8 cellular contexts compared by ENCODE assay signal in the genomic region with DNA sequence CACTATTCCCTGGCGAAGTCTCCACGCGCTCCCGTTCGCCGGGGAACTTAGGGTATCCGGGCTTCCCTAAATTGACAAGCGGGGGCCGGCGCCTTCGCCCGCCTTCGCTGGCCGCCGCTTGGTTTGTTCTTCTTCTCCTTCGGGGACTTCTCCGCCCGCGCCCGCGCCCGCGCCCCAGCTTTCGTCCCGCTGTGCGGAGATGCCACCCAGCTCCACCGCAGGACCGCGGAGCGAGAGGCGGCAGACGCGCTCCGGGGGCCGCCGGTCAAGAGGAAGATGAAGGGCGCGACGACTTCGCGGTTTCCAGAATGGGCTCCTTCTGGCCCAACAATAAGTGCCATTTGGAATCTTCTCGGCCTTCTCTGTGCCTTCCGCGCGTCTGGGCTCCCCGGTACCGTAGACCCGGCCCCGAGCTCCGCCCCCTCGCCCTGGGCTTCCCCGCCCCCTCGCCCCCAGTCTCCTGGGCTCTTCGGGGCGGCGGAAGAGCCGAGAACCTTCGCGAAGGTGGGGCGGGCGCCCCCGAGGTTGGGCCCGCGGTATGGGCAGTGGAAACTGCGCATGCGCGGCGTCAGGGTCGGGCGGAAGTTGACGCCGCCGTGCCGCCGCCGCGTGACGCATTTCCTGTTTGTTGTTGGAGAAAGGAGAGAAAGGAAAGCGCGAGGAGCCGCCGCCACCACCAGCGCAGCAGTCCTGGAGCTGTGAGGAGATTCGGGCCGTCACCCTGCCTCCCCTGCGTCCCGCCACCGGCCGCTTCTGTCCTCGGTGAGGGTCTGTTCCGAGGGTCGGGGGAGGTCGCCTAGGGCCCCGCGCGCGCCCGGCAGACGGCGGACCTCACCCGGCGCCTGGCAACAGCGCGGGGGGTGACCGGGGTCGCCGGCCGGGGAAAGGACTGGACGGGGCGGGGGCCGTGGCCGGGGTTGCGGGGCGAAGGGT.
DNase-seq lines count a peak whose midpoint lies in the region; ATAC-seq and TF ChIP-seq lines count a peak whose summit lies in the region.

A gene (plus strand): TSS at position 622 of the 933 bp plus-strand sequence. CDS start 21,569 bp downstream, outside the sequence.

- DNase-seq in AG10803 (ENCODE audit: low read depth) = peak; percentile 91
- DNase-seq in NCI-H446 (lab: John Stamatoyannopoulos, UW) = peak; percentile 89 to 93
- DNase-seq in activated CD4-positive, CD25-positive, alpha-beta regulatory T cell treated with anti-CD3 and anti-CD28 coated beads, Interleukin-2, amount 50 U/mL, for 72 hours = peak; percentile 95
- DNase-seq in cerebellar cortex (ENCODE audit: low spot score) = peak; percentile 90
- peak; percentile 96 for DNase-seq in islet precursor cell
- peak; percentile 95 for DNase-seq in stimulated activated CD4-positive, alpha-beta T cell treated with anti-CD3 and anti-CD28 coated beads, Interleukin-12 subunit alpha, Interleukin-12 subunit beta, amount 100 ng/mL, for 4 hours

- TF ChIP-seq CTCF in AG10803 (conservative IDR thresholded peaks at IDR 0.05; ENCODE audit: low read length) = no peak

- peak within 1 kb of the TSS; percentile 91 for H3K4me3 ChIP-seq in AG10803 (ENCODE audit: low read length)

- ATAC-seq in GM19035 (IDR thresholded peaks at IDR 0.05; ENCODE audit: unreplicated experiment) (peak; percentile 74), HG03342 (IDR thresholded peaks at IDR 0.05; ENCODE audit: unreplicated experiment) (peak; percentile 70)

Comparison
In these comparisons a context has a peak if more than half of its experiments do, and no peak if none do; other contexts are left out.
1. Peak in every context shown above with its lines: DNase-seq, ATAC-seq and H3K4me3 ChIP-seq.